ENCODE assay signal across 1 cellular context in the genomic region with DNA sequence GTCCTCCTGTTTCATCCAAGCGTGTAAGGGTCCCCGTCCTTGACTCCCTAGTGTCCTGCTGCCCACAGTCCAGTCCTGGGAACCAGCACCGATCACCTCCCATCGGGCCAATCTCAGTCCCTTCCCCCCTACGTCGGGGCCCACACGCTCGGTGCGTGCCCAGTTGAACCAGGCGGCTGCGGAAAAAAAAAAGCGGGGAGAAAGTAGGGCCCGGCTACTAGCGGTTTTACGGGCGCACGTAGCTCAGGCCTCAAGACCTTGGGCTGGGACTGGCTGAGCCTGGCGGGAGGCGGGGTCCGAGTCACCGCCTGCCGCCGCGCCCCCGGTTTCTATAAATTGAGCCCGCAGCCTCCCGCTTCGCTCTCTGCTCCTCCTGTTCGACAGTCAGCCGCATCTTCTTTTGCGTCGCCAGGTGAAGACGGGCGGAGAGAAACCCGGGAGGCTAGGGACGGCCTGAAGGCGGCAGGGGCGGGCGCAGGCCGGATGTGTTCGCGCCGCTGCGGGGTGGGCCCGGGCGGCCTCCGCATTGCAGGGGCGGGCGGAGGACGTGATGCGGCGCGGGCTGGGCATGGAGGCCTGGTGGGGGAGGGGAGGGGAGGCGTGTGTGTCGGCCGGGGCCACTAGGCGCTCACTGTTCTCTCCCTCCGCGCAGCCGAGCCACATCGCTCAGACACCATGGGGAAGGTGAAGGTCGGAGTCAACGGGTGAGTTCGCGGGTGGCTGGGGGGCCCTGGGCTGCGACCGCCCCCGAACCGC.
TF ChIP-seq lines count a peak whose summit lies in the region.

A gene (plus strand): TSS at position 360 of the 756 bp plus-strand sequence. CDS start 316 bp downstream, at position 676.

TF ChIP-seq in HepG2, 621 proteins besides CTCF, POLR2A, EP300 and RAD21 (continued from another document and continues in another):
- TF ChIP-seq NFIC (IDR thresholded peaks at IDR 0.05; ENCODE audit: low read length) (0 out of 2 replicates have a peak, but pooled peaks have one; percentile 19), ZNF530 (CRISPR knock-in tag; IDR thresholded peaks at IDR 0.05; ENCODE audit: low read depth) (0 out of 2 replicates have a peak, but pooled peaks have one; percentile 59), NFE2 (CRISPR knock-in tag; IDR thresholded peaks at IDR 0.05) (no peak), ZFP41 (CRISPR knock-in tag; IDR thresholded peaks at IDR 0.05; ENCODE audit: borderline replicate concordance) (no peak), ZNF468 (CRISPR knock-in tag; IDR thresholded peaks at IDR 0.05) (no peak), NCOR1 (IDR thresholded peaks at IDR 0.05; ENCODE audit: borderline replicate concordance, low read length) (no peak; the same call in 1 of the 2 replicates), EZH2 (conservative IDR thresholded peaks at IDR 0.05; ENCODE audit: low read depth, low read length) (no peak), ZMYM3 (CRISPR knock-in tag; IDR thresholded peaks at IDR 0.05) (peak; percentile 28; the same call in 1 of the 2 replicates), LCORL (IDR thresholded peaks at IDR 0.05) (no peak), LCORL (CRISPR knock-in tag; IDR thresholded peaks at IDR 0.05) (peak; percentile 77), ZFP36L1 (CRISPR knock-in tag; IDR thresholded peaks at IDR 0.05) (peak; percentile 23; the same call in 1 of the 2 replicates), ZNF891 (CRISPR knock-in tag; IDR thresholded peaks at IDR 0.05) (no peak), HOXD1 (CRISPR knock-in tag; IDR thresholded peaks at IDR 0.05) (peak; percentile 91), HIVEP1 (CRISPR knock-in tag; IDR thresholded peaks at IDR 0.05) (peak; percentile 42; the same call in 1 of the 2 replicates), ZNF839 (CRISPR knock-in tag; IDR thresholded peaks at IDR 0.05; ENCODE audit: borderline replicate concordance) (peak; percentile 67; the same call in 1 of the 2 replicates), ZNF713 (CRISPR knock-in tag; IDR thresholded peaks at IDR 0.05) (0 out of 2 replicates have a peak, but pooled peaks have one; percentile 23), ZNF20 (CRISPR knock-in tag; IDR thresholded peaks at IDR 0.05) (no peak), DNMT1 (CRISPR knock-in tag; IDR thresholded peaks at IDR 0.05) (no peak; the same call in 1 of the 2 replicates), MAZ (IDR thresholded peaks at IDR 0.05; ENCODE audit: borderline replicate concordance, low read depth, low read length) (peak; percentile 26; the same call in 1 of the 2 replicates), MAZ (CRISPR knock-in tag; IDR thresholded peaks at IDR 0.05; ENCODE audit: low read depth) (no peak), SPEN (CRISPR knock-in tag; IDR thresholded peaks at IDR 0.05; ENCODE audit: low read depth) (peak; percentile 46; the same call in 1 of the 2 replicates), RNF2 (conservative IDR thresholded peaks at IDR 0.05; ENCODE audit: low read depth) (0 out of 2 replicates have a peak, but pooled peaks have one; percentile 70), POLR2G (IDR thresholded peaks at IDR 0.05; ENCODE audit: low read depth, low read length) (peak; percentile 99), AGO2 (optimal IDR thresholded peaks at IDR 0.05; ENCODE audit: low read depth, low read length) (no peak), ADNP (CRISPR knock-in tag; IDR thresholded peaks at IDR 0.05) (no peak), NFE2L1 (CRISPR knock-in tag; IDR thresholded peaks at IDR 0.05; ENCODE audit: borderline replicate concordance) (no peak), BORCS8-MEF2B (CRISPR knock-in tag; IDR thresholded peaks at IDR 0.05) (peak; percentile 78)
- TF ChIP-seq, protein P1, sequence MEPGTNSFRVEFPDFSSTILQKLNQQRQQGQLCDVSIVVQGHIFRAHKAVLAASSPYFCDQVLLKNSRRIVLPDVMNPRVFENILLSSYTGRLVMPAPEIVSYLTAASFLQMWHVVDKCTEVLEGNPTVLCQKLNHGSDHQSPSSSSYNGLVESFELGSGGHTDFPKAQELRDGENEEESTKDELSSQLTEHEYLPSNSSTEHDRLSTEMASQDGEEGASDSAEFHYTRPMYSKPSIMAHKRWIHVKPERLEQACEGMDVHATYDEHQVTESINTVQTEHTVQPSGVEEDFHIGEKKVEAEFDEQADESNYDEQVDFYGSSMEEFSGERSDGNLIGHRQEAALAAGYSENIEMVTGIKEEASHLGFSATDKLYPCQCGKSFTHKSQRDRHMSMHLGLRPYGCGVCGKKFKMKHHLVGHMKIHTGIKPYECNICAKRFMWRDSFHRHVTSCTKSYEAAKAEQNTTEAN (CRISPR knock-in tag; conservative IDR thresholded peaks at IDR 0.05) = no peak; the same call in 1 of the 2 replicates
- TF ChIP-seq, protein P2, sequence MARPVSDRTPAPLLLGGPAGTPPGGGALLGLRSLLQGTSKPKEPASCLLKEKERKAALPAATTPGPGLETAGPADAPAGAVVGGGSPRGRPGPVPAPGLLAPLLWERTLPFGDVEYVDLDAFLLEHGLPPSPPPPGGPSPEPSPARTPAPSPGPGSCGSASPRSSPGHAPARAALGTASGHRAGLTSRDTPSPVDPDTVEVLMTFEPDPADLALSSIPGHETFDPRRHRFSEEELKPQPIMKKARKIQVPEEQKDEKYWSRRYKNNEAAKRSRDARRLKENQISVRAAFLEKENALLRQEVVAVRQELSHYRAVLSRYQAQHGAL (CRISPR knock-in tag; IDR thresholded peaks at IDR 0.05; ENCODE audit: not compliant biosample characterization) = peak; percentile 71
- TF ChIP-seq, protein P3, sequence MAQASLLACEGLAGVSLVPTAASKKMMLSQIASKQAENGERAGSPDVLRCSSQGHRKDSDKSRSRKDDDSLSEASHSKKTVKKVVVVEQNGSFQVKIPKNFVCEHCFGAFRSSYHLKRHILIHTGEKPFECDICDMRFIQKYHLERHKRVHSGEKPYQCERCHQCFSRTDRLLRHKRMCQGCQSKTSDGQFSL (CRISPR knock-in tag; IDR thresholded peaks at IDR 0.05) = 0 out of 2 replicates have a peak, but pooled peaks have one; percentile 23
- TF ChIP-seq, protein P4, sequence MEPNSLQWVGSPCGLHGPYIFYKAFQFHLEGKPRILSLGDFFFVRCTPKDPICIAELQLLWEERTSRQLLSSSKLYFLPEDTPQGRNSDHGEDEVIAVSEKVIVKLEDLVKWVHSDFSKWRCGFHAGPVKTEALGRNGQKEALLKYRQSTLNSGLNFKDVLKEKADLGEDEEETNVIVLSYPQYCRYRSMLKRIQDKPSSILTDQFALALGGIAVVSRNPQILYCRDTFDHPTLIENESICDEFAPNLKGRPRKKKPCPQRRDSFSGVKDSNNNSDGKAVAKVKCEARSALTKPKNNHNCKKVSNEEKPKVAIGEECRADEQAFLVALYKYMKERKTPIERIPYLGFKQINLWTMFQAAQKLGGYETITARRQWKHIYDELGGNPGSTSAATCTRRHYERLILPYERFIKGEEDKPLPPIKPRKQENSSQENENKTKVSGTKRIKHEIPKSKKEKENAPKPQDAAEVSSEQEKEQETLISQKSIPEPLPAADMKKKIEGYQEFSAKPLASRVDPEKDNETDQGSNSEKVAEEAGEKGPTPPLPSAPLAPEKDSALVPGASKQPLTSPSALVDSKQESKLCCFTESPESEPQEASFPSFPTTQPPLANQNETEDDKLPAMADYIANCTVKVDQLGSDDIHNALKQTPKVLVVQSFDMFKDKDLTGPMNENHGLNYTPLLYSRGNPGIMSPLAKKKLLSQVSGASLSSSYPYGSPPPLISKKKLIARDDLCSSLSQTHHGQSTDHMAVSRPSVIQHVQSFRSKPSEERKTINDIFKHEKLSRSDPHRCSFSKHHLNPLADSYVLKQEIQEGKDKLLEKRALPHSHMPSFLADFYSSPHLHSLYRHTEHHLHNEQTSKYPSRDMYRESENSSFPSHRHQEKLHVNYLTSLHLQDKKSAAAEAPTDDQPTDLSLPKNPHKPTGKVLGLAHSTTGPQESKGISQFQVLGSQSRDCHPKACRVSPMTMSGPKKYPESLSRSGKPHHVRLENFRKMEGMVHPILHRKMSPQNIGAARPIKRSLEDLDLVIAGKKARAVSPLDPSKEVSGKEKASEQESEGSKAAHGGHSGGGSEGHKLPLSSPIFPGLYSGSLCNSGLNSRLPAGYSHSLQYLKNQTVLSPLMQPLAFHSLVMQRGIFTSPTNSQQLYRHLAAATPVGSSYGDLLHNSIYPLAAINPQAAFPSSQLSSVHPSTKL (CRISPR knock-in tag; IDR thresholded peaks at IDR 0.05) = peak; percentile 1; the same call in 1 of the 2 replicates
- TF ChIP-seq, protein P5, sequence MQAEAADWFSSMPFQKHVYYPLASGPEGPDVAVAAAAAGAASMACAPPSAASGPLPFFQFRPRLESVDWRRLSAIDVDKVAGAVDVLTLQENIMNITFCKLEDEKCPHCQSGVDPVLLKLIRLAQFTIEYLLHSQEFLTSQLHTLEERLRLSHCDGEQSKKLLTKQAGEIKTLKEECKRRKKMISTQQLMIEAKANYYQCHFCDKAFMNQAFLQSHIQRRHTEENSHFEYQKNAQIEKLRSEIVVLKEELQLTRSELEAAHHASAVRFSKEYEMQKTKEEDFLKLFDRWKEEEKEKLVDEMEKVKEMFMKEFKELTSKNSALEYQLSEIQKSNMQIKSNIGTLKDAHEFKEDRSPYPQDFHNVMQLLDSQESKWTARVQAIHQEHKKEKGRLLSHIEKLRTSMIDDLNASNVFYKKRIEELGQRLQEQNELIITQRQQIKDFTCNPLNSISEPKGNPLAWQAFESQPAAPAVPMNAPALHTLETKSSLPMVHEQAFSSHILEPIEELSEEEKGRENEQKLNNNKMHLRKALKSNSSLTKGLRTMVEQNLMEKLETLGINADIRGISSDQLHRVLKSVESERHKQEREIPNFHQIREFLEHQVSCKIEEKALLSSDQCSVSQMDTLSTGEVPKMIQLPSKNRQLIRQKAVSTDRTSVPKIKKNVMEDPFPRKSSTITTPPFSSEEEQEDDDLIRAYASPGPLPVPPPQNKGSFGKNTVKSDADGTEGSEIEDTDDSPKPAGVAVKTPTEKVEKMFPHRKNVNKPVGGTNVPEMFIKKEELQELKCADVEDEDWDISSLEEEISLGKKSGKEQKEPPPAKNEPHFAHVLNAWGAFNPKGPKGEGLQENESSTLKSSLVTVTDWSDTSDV (CRISPR knock-in tag; IDR thresholded peaks at IDR 0.05) = no peak
- TF ChIP-seq, protein P6, sequence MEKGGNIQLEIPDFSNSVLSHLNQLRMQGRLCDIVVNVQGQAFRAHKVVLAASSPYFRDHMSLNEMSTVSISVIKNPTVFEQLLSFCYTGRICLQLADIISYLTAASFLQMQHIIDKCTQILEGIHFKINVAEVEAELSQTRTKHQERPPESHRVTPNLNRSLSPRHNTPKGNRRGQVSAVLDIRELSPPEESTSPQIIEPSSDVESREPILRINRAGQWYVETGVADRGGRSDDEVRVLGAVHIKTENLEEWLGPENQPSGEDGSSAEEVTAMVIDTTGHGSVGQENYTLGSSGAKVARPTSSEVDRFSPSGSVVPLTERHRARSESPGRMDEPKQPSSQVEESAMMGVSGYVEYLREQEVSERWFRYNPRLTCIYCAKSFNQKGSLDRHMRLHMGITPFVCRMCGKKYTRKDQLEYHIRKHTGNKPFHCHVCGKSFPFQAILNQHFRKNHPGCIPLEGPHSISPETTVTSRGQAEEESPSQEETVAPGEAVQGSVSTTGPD (CRISPR knock-in tag; IDR thresholded peaks at IDR 0.05) = no peak; the same call in 1 of the 2 replicates
- TF ChIP-seq, protein P7, sequence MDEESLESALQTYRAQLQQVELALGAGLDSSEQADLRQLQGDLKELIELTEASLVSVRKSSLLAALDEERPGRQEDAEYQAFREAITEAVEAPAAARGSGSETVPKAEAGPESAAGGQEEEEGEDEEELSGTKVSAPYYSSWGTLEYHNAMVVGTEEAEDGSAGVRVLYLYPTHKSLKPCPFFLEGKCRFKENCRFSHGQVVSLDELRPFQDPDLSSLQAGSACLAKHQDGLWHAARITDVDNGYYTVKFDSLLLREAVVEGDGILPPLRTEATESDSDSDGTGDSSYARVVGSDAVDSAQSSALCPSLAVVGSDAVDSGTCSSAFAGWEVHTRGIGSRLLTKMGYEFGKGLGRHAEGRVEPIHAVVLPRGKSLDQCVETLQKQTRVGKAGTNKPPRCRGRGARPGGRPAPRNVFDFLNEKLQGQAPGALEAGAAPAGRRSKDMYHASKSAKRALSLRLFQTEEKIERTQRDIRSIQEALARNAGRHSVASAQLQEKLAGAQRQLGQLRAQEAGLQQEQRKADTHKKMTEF (CRISPR knock-in tag; IDR thresholded peaks at IDR 0.05) = peak; percentile 82
- TF ChIP-seq, protein P8, sequence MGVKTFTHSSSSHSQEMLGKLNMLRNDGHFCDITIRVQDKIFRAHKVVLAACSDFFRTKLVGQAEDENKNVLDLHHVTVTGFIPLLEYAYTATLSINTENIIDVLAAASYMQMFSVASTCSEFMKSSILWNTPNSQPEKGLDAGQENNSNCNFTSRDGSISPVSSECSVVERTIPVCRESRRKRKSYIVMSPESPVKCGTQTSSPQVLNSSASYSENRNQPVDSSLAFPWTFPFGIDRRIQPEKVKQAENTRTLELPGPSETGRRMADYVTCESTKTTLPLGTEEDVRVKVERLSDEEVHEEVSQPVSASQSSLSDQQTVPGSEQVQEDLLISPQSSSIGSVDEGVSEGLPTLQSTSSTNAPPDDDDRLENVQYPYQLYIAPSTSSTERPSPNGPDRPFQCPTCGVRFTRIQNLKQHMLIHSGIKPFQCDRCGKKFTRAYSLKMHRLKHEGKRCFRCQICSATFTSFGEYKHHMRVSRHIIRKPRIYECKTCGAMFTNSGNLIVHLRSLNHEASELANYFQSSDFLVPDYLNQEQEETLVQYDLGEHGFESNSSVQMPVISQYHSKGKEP (CRISPR knock-in tag; IDR thresholded peaks at IDR 0.05) = peak; percentile 85; the same call in 1 of the 2 replicates
- TF ChIP-seq, protein P9, sequence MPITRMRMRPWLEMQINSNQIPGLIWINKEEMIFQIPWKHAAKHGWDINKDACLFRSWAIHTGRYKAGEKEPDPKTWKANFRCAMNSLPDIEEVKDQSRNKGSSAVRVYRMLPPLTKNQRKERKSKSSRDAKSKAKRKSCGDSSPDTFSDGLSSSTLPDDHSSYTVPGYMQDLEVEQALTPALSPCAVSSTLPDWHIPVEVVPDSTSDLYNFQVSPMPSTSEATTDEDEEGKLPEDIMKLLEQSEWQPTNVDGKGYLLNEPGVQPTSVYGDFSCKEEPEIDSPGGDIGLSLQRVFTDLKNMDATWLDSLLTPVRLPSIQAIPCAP (CRISPR knock-in tag; IDR thresholded peaks at IDR 0.05; ENCODE audit: low read depth) = no peak
- TF ChIP-seq, protein P10, sequence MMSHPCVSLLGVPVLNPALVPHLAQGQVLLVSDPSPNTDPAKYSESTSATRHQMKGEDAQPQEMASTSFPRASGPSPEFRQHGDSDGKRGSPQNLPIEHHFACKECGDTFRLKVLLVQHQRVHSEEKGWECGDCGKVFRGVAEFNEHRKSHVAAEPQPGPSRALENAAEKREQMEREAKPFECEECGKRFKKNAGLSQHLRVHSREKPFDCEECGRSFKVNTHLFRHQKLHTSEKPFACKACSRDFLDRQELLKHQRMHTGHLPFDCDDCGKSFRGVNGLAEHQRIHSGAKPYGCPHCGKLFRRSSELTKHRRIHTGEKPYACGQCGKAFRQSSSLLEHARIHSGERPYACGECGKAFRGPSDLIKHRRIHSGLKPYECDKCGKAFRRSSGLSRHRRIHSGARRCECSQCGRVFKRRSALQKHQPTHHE (CRISPR knock-in tag; IDR thresholded peaks at IDR 0.05; ENCODE audit: borderline replicate concordance) = peak; percentile 71
